Comparison of ENCODE assay signal across 18 cellular contexts in genomic region chrX:24124227-24124799, GRCh38. TPM values are rescaled to one million over a fixed set of nuclear protein-coding genes. Genes with fewer than 3 reads are reported as not detected.
DNase-seq lines count a peak whose midpoint lies in the region; ATAC-seq and FAIRE-seq lines count a peak whose summit lies in the region.
"Had no signal": no experiment of that assay in that cellular context is flagged by ENCODE, and none has a peak within 500 bp of the region (broad histone marks: within the 10 kb centered on the region; RNA-seq: fewer than 3 reads in every experiment).

No MANE protein-coding gene starts in this region.

- peak; percentile 60 for FAIRE-seq in islet of Langerhans (lab: Jason Lieb, UNC)

- peak; percentile 4 for DNase-seq in DMS53 (lab: John Stamatoyannopoulos, UW)
- no peak for DNase-seq in DMS53 treated with DMSO at 0.1 percent for 48 hours (lab: John Stamatoyannopoulos, UW; ENCODE audit: unreplicated experiment)
- DNase-seq in NCI-H69 (lab: John Stamatoyannopoulos, UW), result peak; percentile 47
- DNase-seq in renal cortical epithelial cell (ENCODE audit: low read depth), result peak; percentile 38
- no peak for DNase-seq in NCI-H2227 treated with DMSO at 0.1 percent for 48 hours (lab: John Stamatoyannopoulos, UW)
- no peak for DNase-seq in EL
- DNase-seq: C1 segment of cervical spinal cord, DND-41, IMR-90, MV-4-11, NCI-H1436, NCI-H2029 treated with DMSO at 0.1 percent for 48 hours, NCI-H524 treated with DMSO at 0.1 percent for 48 hours, Peyer's patch, Right ventricle myocardium superior, SK-N-SH had no signal

- no peak for ATAC-seq in HG02623 (IDR thresholded peaks at IDR 0.05; ENCODE audit: unreplicated experiment)

RNA-seq across cellular contexts. Expression of gene ZFX, which starts 25.2 kb away (rescaled TPM):
- total RNA-seq in renal cortical epithelial cell, result 38.2 and 121 TPM in 2 replicates

Comparison
In these comparisons a context has a peak if more than half of its experiments do, and no peak if none do; other contexts are left out.
1. DNase-seq: peak in DMS53 (single experiment), NCI-H69 (single experiment) and renal cortical epithelial cell (single experiment); none in DMS53 treated with DMSO at 0.1 percent for 48 hours (single experiment), NCI-H2227 treated with DMSO at 0.1 percent for 48 hours (single experiment) and EL (single experiment).